ENCODE assay signal across 18 cellular contexts in the genomic region with DNA sequence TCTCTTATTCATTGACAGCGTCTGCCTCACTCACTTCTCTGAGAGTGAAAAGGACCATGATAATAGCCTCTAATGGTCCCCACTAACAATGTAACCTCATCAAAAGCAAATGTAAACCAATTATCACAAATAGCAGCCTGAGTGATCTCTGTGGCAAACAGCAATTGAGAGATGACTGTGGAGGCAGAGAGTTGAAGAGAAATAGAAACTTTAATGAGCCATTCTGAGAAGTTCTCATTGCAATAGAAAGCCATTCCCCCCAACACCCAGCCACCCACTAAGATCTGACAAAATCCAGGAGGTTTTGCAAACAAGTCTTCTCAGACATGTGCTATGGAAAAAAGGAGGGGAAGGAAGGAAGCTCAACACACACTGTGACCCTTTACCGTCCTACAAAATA. TPM values are rescaled to one million over a fixed set of nuclear protein-coding genes. Genes with fewer than 3 reads are reported as not detected.
"Had no signal": no experiment of that assay in that cellular context is flagged by ENCODE, and none has a peak within 500 bp of the region (broad histone marks: within the 10 kb centered on the region; RNA-seq: fewer than 3 reads in every experiment).

No MANE protein-coding gene starts in this region.

- H3K36me3 Mint-ChIP-seq: activated CD8-positive, alpha-beta memory T cell treated with anti-CD3 and anti-CD28 coated beads, Interleukin-2, amount 10 ng/mL, durations not matched to agents 7 days and 5 days; activated naive CD4-positive, alpha-beta T cell treated with anti-CD3 and anti-CD28 coated beads, Interleukin-2, amount 50 U/mL, for 72 hours had no signal

- H3K27me3 ChIP-seq: body of pancreas, suprapubic skin, upper lobe of right lung had no signal

- H3K27ac ChIP-seq: body of pancreas, epithelial cell of prostate, suprapubic skin, upper lobe of right lung had no signal

- H3K4me1 Mint-ChIP-seq: activated CD8-positive, alpha-beta memory T cell treated with anti-CD3 and anti-CD28 coated beads, Interleukin-2, amount 10 ng/mL, durations not matched to agents 7 days and 5 days had no signal

- ATAC-seq: activated CD4-positive, CD25-positive, alpha-beta regulatory T cell treated with anti-CD3 and anti-CD28 coated beads, Interleukin-2, amount 50 U/mL, for 24 hours; activated CD8-positive, alpha-beta memory T cell treated with anti-CD3 and anti-CD28 coated beads, Interleukin-2, amount 10 ng/mL, durations not matched to agents 7 days and 5 days; activated naive CD4-positive, alpha-beta T cell treated with anti-CD3 and anti-CD28 coated beads, Interleukin-2, amount 50 U/mL, for 72 hours; body of pancreas; stimulated activated naive CD8-positive, alpha-beta T cell treated with anti-CD3 and anti-CD28 coated beads, Interleukin-15, Interleukin-2, amounts not matched to agents 100 U/mL and 50 U/mL, for 24 hours; upper lobe of right lung had no signal

- H3K27ac Mint-ChIP-seq: activated CD8-positive, alpha-beta memory T cell treated with anti-CD3 and anti-CD28 coated beads, Interleukin-2, amount 10 ng/mL, durations not matched to agents 7 days and 5 days; activated naive CD4-positive, alpha-beta T cell treated with anti-CD3 and anti-CD28 coated beads, Interleukin-2, amount 50 U/mL, for 72 hours; activated T-cell treated with anti-CD3 and anti-CD28 coated beads, Interleukin-2, amount 50 U/mL, for 24 hours had no signal

- H3K36me3 ChIP-seq: suprapubic skin, upper lobe of right lung had no signal

- H3K4me1 ChIP-seq: body of pancreas, suprapubic skin, upper lobe of right lung had no signal

- H3K9me3 ChIP-seq: body of pancreas, suprapubic skin, upper lobe of right lung had no signal

- H3K4me3 Mint-ChIP-seq: activated CD8-positive, alpha-beta memory T cell treated with anti-CD3 and anti-CD28 coated beads, Interleukin-2, amount 10 ng/mL, durations not matched to agents 7 days and 5 days; activated T-cell treated with anti-CD3 and anti-CD28 coated beads, Interleukin-2, amount 50 U/mL, for 24 hours had no signal

- H3K27me3 Mint-ChIP-seq: activated CD8-positive, alpha-beta memory T cell treated with anti-CD3 and anti-CD28 coated beads, Interleukin-2, amount 10 ng/mL, durations not matched to agents 7 days and 5 days; activated T-cell treated with anti-CD3 and anti-CD28 coated beads, Interleukin-2, amount 50 U/mL, for 24 hours had no signal

- DNase-seq: activated CD4-positive, alpha-beta T cell treated with anti-CD3 and anti-CD28 coated beads, Interleukin-2, amount 50 U/mL, for 4 hours; activated CD8-positive, alpha-beta memory T cell treated with anti-CD3 and anti-CD28 coated beads, Interleukin-2, amount 10 ng/mL, durations not matched to agents 7 days and 5 days; activated effector memory CD4-positive, alpha-beta T cell treated with Interleukin-2 at 50 U/mL for 16 hours; activated T-cell treated with anti-CD3 and anti-CD28 coated beads, Interleukin-2, amount 50 U/mL, for 24 hours; amniotic stem cell; body of pancreas; central memory CD4-positive, alpha-beta T cell; effector memory CD4-positive, alpha-beta T cell; hippocampal formation; stimulated activated CD4-positive, alpha-beta T cell treated with anti-CD3 and anti-CD28 coated beads, Interleukin-2, amount 100 ng/mL, for 48 hours; stimulated activated naive CD8-positive, alpha-beta T cell treated with anti-CD3 and anti-CD28 coated beads, Interleukin-15, Interleukin-2, amounts not matched to agents 100 U/mL and 50 U/mL, for 24 hours; upper lobe of right lung had no signal

- H3K4me3 ChIP-seq: body of pancreas, suprapubic skin, upper lobe of right lung had no signal

RNA-seq across cellular contexts. Expression of gene RNF148, which starts 44.2 kb away (rescaled TPM):
- total RNA-seq: activated CD8-positive, alpha-beta memory T cell treated with anti-CD3 and anti-CD28 coated beads, Interleukin-2, amount 10 ng/mL, durations not matched to agents 7 days and 5 days; activated naive CD4-positive, alpha-beta T cell treated with anti-CD3 and anti-CD28 coated beads, Interleukin-2, amount 50 U/mL, for 72 hours; osteocyte had no signal

RNA-seq across cellular contexts. Expression of gene RNF133, which starts 48.0 kb away (rescaled TPM):
- total RNA-seq: activated CD8-positive, alpha-beta memory T cell treated with anti-CD3 and anti-CD28 coated beads, Interleukin-2, amount 10 ng/mL, durations not matched to agents 7 days and 5 days; activated naive CD4-positive, alpha-beta T cell treated with anti-CD3 and anti-CD28 coated beads, Interleukin-2, amount 50 U/mL, for 72 hours; osteocyte had no signal
- polyA plus RNA-seq: neural cell had no signal
